10 cellular contexts compared by ENCODE assay signal in the genomic region with DNA sequence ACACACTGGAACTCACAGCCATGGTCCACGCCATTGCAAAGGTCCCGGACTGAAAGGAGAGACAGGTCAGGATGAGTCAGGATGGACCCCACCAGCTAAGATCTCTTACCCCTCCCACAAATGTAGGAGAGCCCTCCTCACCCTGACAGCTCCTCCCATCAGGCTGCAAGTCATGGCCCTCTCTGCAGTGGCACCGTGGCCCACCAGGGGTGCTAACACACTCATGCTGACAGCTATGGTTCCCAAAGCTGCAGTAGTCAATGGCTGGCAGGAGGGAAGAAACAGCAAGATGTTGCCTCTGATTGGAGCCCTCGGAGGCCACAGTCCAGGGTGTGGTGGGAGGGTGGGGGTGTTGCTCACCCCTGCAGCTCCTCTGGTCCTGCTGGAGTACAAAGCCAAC. TPM values are rescaled to one million over a fixed set of nuclear protein-coding genes. Genes with fewer than 3 reads are reported as not detected.
DNase-seq lines count a peak whose midpoint lies in the region; ATAC-seq and TF ChIP-seq lines count a peak whose summit lies in the region.
"Had no signal": no experiment of that assay in that cellular context is flagged by ENCODE, and none has a peak within 500 bp of the region (broad histone marks: within the 10 kb centered on the region; RNA-seq: fewer than 3 reads in every experiment).

No MANE protein-coding gene starts in this region.

- H3K27ac ChIP-seq in HEK293 (ENCODE audit: extremely low read depth, low read depth, low read length) (no peak overlapping the region), foreskin keratinocyte (no peak overlapping the region)
- H3K27ac ChIP-seq: upper lobe of left lung had no signal

- H3K27me3 ChIP-seq in foreskin keratinocyte: peaks cover 6% of the 10 kb centered on the region

- peak; percentile 84 for ATAC-seq in foreskin keratinocyte
- no peak for ATAC-seq in HG02938 (IDR thresholded peaks at IDR 0.05; ENCODE audit: unreplicated experiment)
- no peak for ATAC-seq in GM19035 (IDR thresholded peaks at IDR 0.05; ENCODE audit: unreplicated experiment)

- CTCF ChIA-PET in HEK293 (lab: Yijun Ruan, JAX): interaction anchor here (0.5 to 2.4 kb wide), 16 partner anchors 9 to 475 kb away, joined by 3 to 13 read pairs (median 4); no protein-coding TSS in a partner anchor

- DNase-seq in EL: peak; percentile 52
- DNase-seq in SKM-1 (lab: John Stamatoyannopoulos, UW; ENCODE audit: unreplicated experiment): peak; percentile 12
- no peak for DNase-seq in foreskin keratinocyte
- DNase-seq in KG1 (lab: John Stamatoyannopoulos, UW): no peak
- no peak for DNase-seq in NCI-H748 (lab: John Stamatoyannopoulos, UW; ENCODE audit: unreplicated experiment)

- H3K9me3 ChIP-seq in HEK293 (ENCODE audit: control insufficient read depth, insufficient read depth, low read depth, low read length): no peaks in the 10 kb centered on the region
- H3K9me3 ChIP-seq: upper lobe of left lung had no signal

- 0 out of 2 replicates have a peak, but pooled peaks cover 3% of the 10 kb centered on the region for H3K4me1 ChIP-seq in HEK293 (ENCODE audit: control insufficient read depth, insufficient read depth, low read length)
- H3K4me1 ChIP-seq in foreskin keratinocyte: no peaks in the 10 kb centered on the region
- H3K4me1 ChIP-seq: upper lobe of left lung had no signal

- H3K4me3 ChIP-seq in HEK293 (ENCODE audit: low read depth, low read length): no peak overlapping the region
- H3K4me3 ChIP-seq: upper lobe of left lung had no signal

- TF ChIP-seq CTCF in HEK293 (tag by site-specific recombination; IDR thresholded peaks at IDR 0.05): no peak
- TF ChIP-seq CTCF in foreskin keratinocyte (conservative IDR thresholded peaks at IDR 0.05): peak; percentile 57

- no peaks in the 10 kb centered on the region for H3K36me3 ChIP-seq in HEK293 (ENCODE audit: control insufficient read depth in 2 of 2, insufficient read depth in 1 of 2, low read length in 2 of 2)
- H3K36me3 ChIP-seq: upper lobe of left lung had no signal

- POLR2A ChIA-PET in HEK293 (lab: Yijun Ruan, JAX): interaction anchor here (0.8 kb wide), 1 partner anchor 115 kb away, joined by 5 read pairs; a partner anchor contains a TSS

TF ChIP-seq in HEK293, 187 proteins besides CTCF, POLR2A, EP300 and RAD21:
- TF ChIP-seq, protein P1, sequence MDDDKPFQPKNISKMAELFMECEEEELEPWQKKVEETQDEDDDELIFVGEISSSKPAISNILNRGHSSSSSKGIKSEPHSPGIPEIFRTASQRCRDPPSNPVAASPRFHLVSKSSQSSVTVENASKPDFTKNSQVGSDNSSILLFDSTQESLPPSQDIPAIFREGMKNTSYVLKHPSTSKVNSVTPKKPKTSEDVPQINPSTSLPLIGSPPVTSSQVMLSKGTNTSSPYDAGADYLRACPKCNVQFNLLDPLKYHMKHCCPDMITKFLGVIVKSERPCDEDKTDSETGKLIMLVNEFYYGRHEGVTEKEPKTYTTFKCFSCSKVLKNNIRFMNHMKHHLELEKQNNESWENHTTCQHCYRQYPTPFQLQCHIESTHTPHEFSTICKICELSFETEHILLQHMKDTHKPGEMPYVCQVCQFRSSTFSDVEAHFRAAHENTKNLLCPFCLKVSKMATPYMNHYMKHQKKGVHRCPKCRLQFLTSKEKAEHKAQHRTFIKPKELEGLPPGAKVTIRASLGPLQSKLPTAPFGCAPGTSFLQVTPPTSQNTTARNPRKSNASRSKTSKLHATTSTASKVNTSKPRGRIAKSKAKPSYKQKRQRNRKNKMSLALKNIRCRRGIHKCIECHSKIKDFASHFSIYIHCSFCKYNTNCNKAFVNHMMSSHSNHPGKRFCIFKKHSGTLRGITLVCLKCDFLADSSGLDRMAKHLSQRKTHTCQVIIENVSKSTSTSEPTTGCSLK (tag by site-specific recombination; IDR thresholded peaks at IDR 0.05): no peak
- TF ChIP-seq ZIC2 (tag by site-specific recombination; IDR thresholded peaks at IDR 0.05) (peak; percentile 96), EGR2 (tag by site-specific recombination; IDR thresholded peaks at IDR 0.05; ENCODE audit: low read depth) (peak; percentile 27; the same call in 1 of the 2 replicates), YY2 (tag by site-specific recombination; IDR thresholded peaks at IDR 0.05) (peak; percentile 16; the same call in 1 of the 2 replicates)

RNA-seq across cellular contexts. Expression of a gene that starts 5.7 kb away (rescaled TPM):
- total RNA-seq in foreskin keratinocyte: not detected in 2 replicates
- not detected in 2 replicates for polyA plus RNA-seq in foreskin keratinocyte
- total RNA-seq: T-helper 1 cell treated with Interleukin-12 subunit alpha and Interleukin-12 subunit beta and Interleukin-4 antibody, amounts not matched to agents 30 ng/mL and 1 ng/mL, for 36 hours had no signal

RNA-seq across cellular contexts. Expression of a gene that starts 7.1 kb away (rescaled TPM):
- 0.10 TPM in 1 of 2 replicates, not detected in the other for total RNA-seq in foreskin keratinocyte
- 0.02 and 0.06 TPM in 2 replicates for polyA plus RNA-seq in foreskin keratinocyte

RNA-seq across cellular contexts. Expression of a gene that starts 46.6 kb away (rescaled TPM):
- 9.1 and 11.3 TPM in 2 replicates for total RNA-seq in foreskin keratinocyte
- 7.4 and 13.8 TPM in 2 replicates for polyA plus RNA-seq in foreskin keratinocyte

RNA-seq across cellular contexts. Expression of a gene that starts 47.3 kb away (rescaled TPM):
- total RNA-seq in foreskin keratinocyte: 169 and 187 TPM in 2 replicates
- 136 and 143 TPM in 2 replicates for polyA plus RNA-seq in foreskin keratinocyte

Comparison
In these comparisons a context has a peak if more than half of its experiments do, and no peak if none do; other contexts are left out.
1. DNase-seq: peak in EL (single experiment) and SKM-1 (single experiment); none in foreskin keratinocyte (0 of 2), KG1 (single experiment) and NCI-H748 (single experiment).